In genomic region chr1:108729481-108729880, GRCh38 we compare ENCODE assay signal across 30 cellular contexts. TPM values are rescaled to one million over a fixed set of nuclear protein-coding genes. Genes with fewer than 3 reads are reported as not detected.
"Had no signal": no experiment of that assay in that cellular context is flagged by ENCODE, and none has a peak within 500 bp of the region (broad histone marks: within the 10 kb centered on the region; RNA-seq: fewer than 3 reads in every experiment).

No MANE protein-coding gene starts in this region.

- H3K4me2 ChIP-seq: neural progenitor cell had no signal

- H3K9me3 ChIP-seq: ovary, psoas muscle, right lobe of liver, sigmoid colon, stomach, thoracic aorta, thyroid gland, tibial nerve, upper lobe of left lung, vagina had no signal

- H3K4me3 ChIP-seq: neural progenitor cell, ovary, psoas muscle, right lobe of liver, sigmoid colon, stomach, thoracic aorta, thyroid gland, tibial nerve, upper lobe of left lung, vagina had no signal

- H3K27me3 ChIP-seq: neural progenitor cell, ovary, right lobe of liver, sigmoid colon, stomach, thyroid gland, tibial nerve, upper lobe of left lung, vagina had no signal

- H2AFZ ChIP-seq: neural progenitor cell, parathyroid adenoma had no signal

- H3K27ac ChIP-seq: neural progenitor cell, ovary, parathyroid adenoma, psoas muscle, right lobe of liver, sigmoid colon, stomach, thoracic aorta, thyroid gland, tibial nerve, upper lobe of left lung, vagina had no signal

- H3K9ac ChIP-seq: neural progenitor cell, parathyroid adenoma had no signal

- H3K36me3 ChIP-seq: neural progenitor cell, ovary, right lobe of liver, sigmoid colon, stomach, thoracic aorta, thyroid gland, tibial nerve, upper lobe of left lung, vagina had no signal

- H3K4me1 ChIP-seq: neural progenitor cell, parathyroid adenoma, psoas muscle, right lobe of liver, sigmoid colon, thyroid gland, tibial nerve, upper lobe of left lung, vagina had no signal

- DNase-seq: nephron progenitor cell; occipital lobe; ovary; posterior cingulate gyrus; psoas muscle; right cardiac atrium; right lobe of liver; sigmoid colon; small intestine; stimulated activated CD4-positive, alpha-beta T cell treated with anti-CD3 and anti-CD28 coated beads, Interleukin-15, amount 100 ng/mL, for 24 hours; stimulated activated CD4-positive, alpha-beta T cell treated with anti-CD3 and anti-CD28 coated beads, Interleukin-2, amount 100 ng/mL, for 24 hours; stimulated activated CD4-positive, alpha-beta T cell treated with anti-CD3 and anti-CD28 coated beads, Interleukin-2, amount 100 ng/mL, for 48 hours; stimulated activated CD4-positive, alpha-beta T cell treated with anti-CD3 and anti-CD28 coated beads, Interleukin-4, amount 100 ng/mL, for 24 hours; stimulated activated naive B cell treated with anti-CD40 and anti-IgM and Interleukin-4, amounts not matched to agents 10 μg/mL and 1 μg/mL and 100 μg/mL, for 72 hours; stimulated activated naive CD4-positive, alpha-beta T cell treated with Interleukin-2 at 50 U/mL for 16 hours; stomach; thyroid gland; trophoblast cell; upper lobe of left lung had no signal

- H3K79me2 ChIP-seq: parathyroid adenoma had no signal

RNA-seq across cellular contexts. Expression of gene FNDC7, which starts 16.8 kb away (rescaled TPM):
- total RNA-seq: occipital lobe, osteoblast, progenitor cell of endocrine pancreas, renal cortical epithelial cell, right lobe of liver, sigmoid colon, skeletal muscle tissue, stomach, subcutaneous adipose tissue, thoracic aorta, thyroid gland, tibial nerve, ureter, vagina had no signal
- polyA plus RNA-seq: ovary, right cardiac atrium, sigmoid colon, small intestine, stomach had no signal
